Comparison of ENCODE assay signal across 29 cellular contexts in the genomic region with DNA sequence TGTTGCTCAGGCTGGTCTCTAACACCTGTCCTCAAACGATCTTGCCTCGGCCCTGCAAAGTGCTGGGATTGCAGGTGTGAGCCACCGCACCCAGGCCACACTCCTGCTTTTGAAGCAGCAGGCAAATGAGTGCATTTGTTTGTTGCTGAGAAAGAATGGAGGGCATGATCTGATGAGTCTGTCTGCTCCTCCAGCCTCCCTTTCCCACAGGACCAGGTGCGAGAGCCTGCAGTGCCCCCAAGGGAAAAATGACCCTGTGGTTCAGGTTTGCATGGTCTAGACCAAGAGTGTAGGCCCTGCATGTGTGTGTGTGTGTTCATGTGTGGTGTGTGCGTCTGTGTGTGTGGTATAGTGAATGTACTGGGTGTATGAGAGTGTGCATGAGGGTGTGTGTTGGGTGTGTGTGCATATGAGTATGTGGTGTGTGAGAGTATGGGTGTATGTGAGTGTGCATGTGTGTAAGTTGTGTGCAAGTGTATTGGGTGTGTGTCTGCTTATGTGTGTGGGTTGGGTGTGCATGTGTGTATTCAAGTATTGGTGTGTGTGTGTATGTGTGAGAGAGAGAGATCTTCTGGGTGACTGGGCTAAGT. TPM values are rescaled to one million over a fixed set of nuclear protein-coding genes. Genes with fewer than 3 reads are reported as not detected.
"Had no signal": no experiment of that assay in that cellular context is flagged by ENCODE, and none has a peak within 500 bp of the region (broad histone marks: within the 10 kb centered on the region; RNA-seq: fewer than 3 reads in every experiment).

No MANE protein-coding gene starts in this region.

- H3K27ac Mint-ChIP-seq: activated CD4-positive, alpha-beta memory T cell treated with anti-CD3 and anti-CD28 coated beads, Interleukin-2, amount 10 ng/mL, durations not matched to agents 7 days and 5 days; activated CD4-positive, alpha-beta T cell treated with anti-CD3 and anti-CD28 coated beads, Interleukin-2, amount 10 ng/mL, durations not matched to agents 7 days and 5 days; activated naive CD4-positive, alpha-beta T cell treated with anti-CD3 and anti-CD28 coated beads for 36 hours; activated naive CD8-positive, alpha-beta T cell treated with anti-CD3 and anti-CD28 coated beads for 36 hours; nephron progenitor cell; stimulated activated naive B cell treated with anti-CD40 and anti-IgM and Interleukin-4, amounts not matched to agents 10 μg/mL and 1 μg/mL and 100 μg/mL, for 72 hours; T-helper 17 cell had no signal

- H3K4me1 ChIP-seq: adrenal gland, body of pancreas, gastrocnemius medialis, pancreas, psoas muscle, stomach, tibial nerve had no signal

- H3K27ac ChIP-seq: adrenal gland, body of pancreas, dorsolateral prefrontal cortex, gastrocnemius medialis, pancreas, psoas muscle, stomach, tibial nerve had no signal

- FAIRE-seq: colon, keratinocyte, pancreas had no signal

- H3K36me3 Mint-ChIP-seq: activated naive CD8-positive, alpha-beta T cell treated with anti-CD3 and anti-CD28 coated beads for 36 hours; stimulated activated naive B cell treated with anti-CD40 and anti-IgM and Interleukin-4, amounts not matched to agents 10 μg/mL and 1 μg/mL and 100 μg/mL, for 72 hours had no signal

- ATAC-seq: body of pancreas; gastrocnemius medialis; left cardiac atrium; left ventricle myocardium superior; mucosa of descending colon; pancreas; psoas muscle; stimulated activated naive B cell treated with anti-CD40 and anti-IgM and Interleukin-4, amounts not matched to agents 10 μg/mL and 1 μg/mL and 100 μg/mL, for 72 hours; T-helper 17 cell had no signal

- H3K4me1 Mint-ChIP-seq: activated CD4-positive, alpha-beta memory T cell treated with anti-CD3 and anti-CD28 coated beads, Interleukin-2, amount 10 ng/mL, durations not matched to agents 7 days and 5 days; activated CD4-positive, alpha-beta T cell treated with anti-CD3 and anti-CD28 coated beads, Interleukin-2, amount 10 ng/mL, durations not matched to agents 7 days and 5 days; activated naive CD8-positive, alpha-beta T cell treated with anti-CD3 and anti-CD28 coated beads for 36 hours; nephron progenitor cell; stimulated activated naive B cell treated with anti-CD40 and anti-IgM and Interleukin-4, amounts not matched to agents 10 μg/mL and 1 μg/mL and 100 μg/mL, for 72 hours had no signal

- H3K4me3 ChIP-seq: adrenal gland, body of pancreas, dorsolateral prefrontal cortex, gastrocnemius medialis, mucosa of descending colon, pancreas, psoas muscle, smooth muscle cell, stomach, tibial nerve had no signal

- H3K9me3 ChIP-seq: adrenal gland, body of pancreas, gastrocnemius medialis, mucosa of descending colon, pancreas, psoas muscle, stomach, tibial nerve had no signal

- H3K4me3 Mint-ChIP-seq: activated CD4-positive, alpha-beta memory T cell treated with anti-CD3 and anti-CD28 coated beads, Interleukin-2, amount 10 ng/mL, durations not matched to agents 7 days and 5 days; activated CD4-positive, alpha-beta T cell treated with anti-CD3 and anti-CD28 coated beads, Interleukin-2, amount 10 ng/mL, durations not matched to agents 7 days and 5 days; activated naive CD4-positive, alpha-beta T cell treated with anti-CD3 and anti-CD28 coated beads for 36 hours; activated naive CD8-positive, alpha-beta T cell treated with anti-CD3 and anti-CD28 coated beads for 36 hours; nephron progenitor cell; stimulated activated naive B cell treated with anti-CD40 and anti-IgM and Interleukin-4, amounts not matched to agents 10 μg/mL and 1 μg/mL and 100 μg/mL, for 72 hours; T-helper 17 cell had no signal

- H3K36me3 ChIP-seq: adrenal gland, gastrocnemius medialis, pancreas, stomach, tibial nerve had no signal

- DNase-seq: activated CD4-positive, alpha-beta memory T cell treated with anti-CD3 and anti-CD28 coated beads, Interleukin-2, amount 10 ng/mL, durations not matched to agents 7 days and 5 days; activated CD4-positive, alpha-beta T cell treated with anti-CD3 and anti-CD28 coated beads for 1 hour; activated CD4-positive, alpha-beta T cell treated with anti-CD3 and anti-CD28 coated beads, Interleukin-2, amount 10 ng/mL, durations not matched to agents 7 days and 5 days; activated effector memory CD4-positive, alpha-beta T cell treated with anti-CD3 and anti-CD28 coated beads, Interleukin-2, amount 50 U/mL, for 16 hours; activated naive CD4-positive, alpha-beta T cell treated with anti-CD3 and anti-CD28 coated beads for 36 hours; activated naive CD8-positive, alpha-beta T cell treated with anti-CD3 and anti-CD28 coated beads for 36 hours; adrenal gland; aorta; body of pancreas; dorsolateral prefrontal cortex; effector memory CD4-positive, alpha-beta T cell; gastrocnemius medialis; hippocampal formation; left cardiac atrium; left ventricle myocardium superior; mucosa of descending colon; nephron progenitor cell; pancreas; psoas muscle; stimulated activated CD4-positive, alpha-beta T cell treated with anti-CD3 and anti-CD28 coated beads, Interleukin-1b, Interleukin-23, amount 100 ng/mL, for 48 hours; stimulated activated CD4-positive, alpha-beta T cell treated with anti-CD3 and anti-CD28 coated beads, Interleukin-4, amount 100 ng/mL, for 4 hours; stimulated activated CD8-positive, alpha-beta memory T cell treated with anti-CD3 and anti-CD28 coated beads, Interleukin-4, amount 100 ng/mL, for 48 hours; stimulated activated naive B cell treated with anti-CD40 and anti-IgM and Interleukin-4, amounts not matched to agents 10 μg/mL and 1 μg/mL and 100 μg/mL, for 72 hours; stomach; T-helper 17 cell had no signal

- H3K9me3 Mint-ChIP-seq: activated CD4-positive, alpha-beta memory T cell treated with anti-CD3 and anti-CD28 coated beads, Interleukin-2, amount 10 ng/mL, durations not matched to agents 7 days and 5 days; activated CD4-positive, alpha-beta T cell treated with anti-CD3 and anti-CD28 coated beads, Interleukin-2, amount 10 ng/mL, durations not matched to agents 7 days and 5 days; activated naive CD4-positive, alpha-beta T cell treated with anti-CD3 and anti-CD28 coated beads for 36 hours; activated naive CD8-positive, alpha-beta T cell treated with anti-CD3 and anti-CD28 coated beads for 36 hours; stimulated activated naive B cell treated with anti-CD40 and anti-IgM and Interleukin-4, amounts not matched to agents 10 μg/mL and 1 μg/mL and 100 μg/mL, for 72 hours had no signal

- H3K27me3 ChIP-seq: adrenal gland, body of pancreas, pancreas had no signal

- H3K4me2 ChIP-seq: smooth muscle cell had no signal

RNA-seq across cellular contexts. Expression of gene FOXC1, which starts 22.8 kb away (rescaled TPM):
- total RNA-seq: activated CD4-positive, alpha-beta T cell treated with anti-CD3 and anti-CD28 coated beads, Interleukin-2, amount 10 ng/mL, durations not matched to agents 7 days and 5 days; activated naive CD4-positive, alpha-beta T cell treated with anti-CD3 and anti-CD28 coated beads for 36 hours; activated naive CD8-positive, alpha-beta T cell treated with anti-CD3 and anti-CD28 coated beads for 36 hours had no signal
